Comparison of ENCODE assay signal across 10 cellular contexts in genomic region chr1:115771094-115771846, GRCh38. TPM values are rescaled to one million over a fixed set of nuclear protein-coding genes. Genes with fewer than 3 reads are reported as not detected.
A peak's percentile ranks its signal among the peaks of the same experiment; 100 is the strongest.
DNase-seq lines count a peak whose midpoint lies in the region; ATAC-seq and TF ChIP-seq lines count a peak whose summit lies in the region.
"Had no signal": no experiment of that assay in that cellular context is flagged by ENCODE, and none has a peak within 500 bp of the region (broad histone marks: within the 10 kb centered on the region; RNA-seq: fewer than 3 reads in every experiment).

No MANE protein-coding gene starts in this region.

- no peak overlapping the region for H3K27ac Mint-ChIP-seq in nephron progenitor cell
- H3K27ac Mint-ChIP-seq: activated T-cell treated with anti-CD3 and anti-CD28 coated beads, Interleukin-2, amount 50 U/mL, for 72 hours; effector memory CD8-positive, alpha-beta T cell had no signal

- H3K36me3 Mint-ChIP-seq in nephron progenitor cell (ENCODE audit: low read depth): no peaks in the 10 kb centered on the region

- H3K27me3 Mint-ChIP-seq in nephron progenitor cell (ENCODE audit: low read depth, poor library complexity): no peaks in the 10 kb centered on the region

- no peaks in the 10 kb centered on the region for H3K9me3 Mint-ChIP-seq in nephron progenitor cell
- H3K9me3 Mint-ChIP-seq: activated T-cell treated with anti-CD3 and anti-CD28 coated beads, Interleukin-2, amount 50 U/mL, for 72 hours; effector memory CD8-positive, alpha-beta T cell had no signal

- H3K4me3 Mint-ChIP-seq in nephron progenitor cell: peak overlapping the region; percentile 47
- H3K4me3 Mint-ChIP-seq: activated T-cell treated with anti-CD3 and anti-CD28 coated beads, Interleukin-2, amount 50 U/mL, for 72 hours; effector memory CD8-positive, alpha-beta T cell had no signal

- no peak for TF ChIP-seq CTCF in nephron progenitor cell (IDR thresholded peaks at IDR 0.05)

- ATAC-seq in GM19351 (IDR thresholded peaks at IDR 0.05; ENCODE audit: unreplicated experiment) (peak; percentile 19), HG03442 (IDR thresholded peaks at IDR 0.05; ENCODE audit: unreplicated experiment) (peak; percentile 24)
- ATAC-seq: effector memory CD8-positive, alpha-beta T cell had no signal

- DNase-seq in dermis blood vessel endothelial cell (peak; percentile 1), nephron progenitor cell (no peak), NCI-H524 (lab: John Stamatoyannopoulos, UW) (no peak), NAMALWA (ENCODE audit: low spot score) (no peak), HPDE6-E6E7 (ENCODE audit: extremely low spot score) (no peak)
- DNase-seq in stimulated activated naive CD4-positive, alpha-beta T cell (lab: John Stamatoyannopoulos, UW): no peak

- H3K4me1 Mint-ChIP-seq in nephron progenitor cell: peaks cover 17% of the 10 kb centered on the region

RNA-seq across cellular contexts. Expression of gene CASQ2, which starts 2.8 kb away (rescaled TPM):
- not detected in 2 replicates for total RNA-seq in dermis blood vessel endothelial cell
- total RNA-seq: activated T-cell treated with anti-CD3 and anti-CD28 coated beads, Interleukin-2, amount 50 U/mL, for 72 hours had no signal
